In genomic region chr5:41927604-41928003, GRCh38 we compare ENCODE assay signal across 29 cellular contexts.
"Had no signal": no experiment of that assay in that cellular context is flagged by ENCODE, and none has a peak within 500 bp of the region (broad histone marks: within the 10 kb centered on the region; RNA-seq: fewer than 3 reads in every experiment).

No MANE protein-coding gene starts in this region.

- H3K4me3 ChIP-seq: ovary, psoas muscle, right lobe of liver, sigmoid colon, stomach, thoracic aorta, thyroid gland, tibial nerve, upper lobe of left lung, vagina had no signal

- H3K36me3 ChIP-seq: neutrophil, ovary, right lobe of liver, thoracic aorta, vagina had no signal

- H2AFZ ChIP-seq: parathyroid adenoma had no signal

- H3K4me1 ChIP-seq: parathyroid adenoma had no signal

- ATAC-seq: natural killer cell treated with Interleukin-12 subunit alpha and Interleukin-12 subunit beta and Interleukin-15 and Interleukin-18, amount 100 ng/mL, for 72 hours; psoas muscle; right cardiac atrium; right lobe of liver; stimulated activated effector memory CD8-positive, alpha-beta T cell treated with anti-CD3 and anti-CD28 coated beads, Interleukin-12 subunit alpha, Interleukin-12 subunit beta, amount 100 ng/mL, for 72 hours; stimulated activated naive B cell treated with anti-CD40 and anti-IgM and Interleukin-4, amounts not matched to agents 10 μg/mL and 1 μg/mL and 100 μg/mL, for 72 hours had no signal

- H3K27me3 ChIP-seq: neutrophil, ovary, right lobe of liver, sigmoid colon, stomach, thyroid gland, tibial nerve, upper lobe of left lung, vagina had no signal

- FAIRE-seq: small intestine, urothelium cell line had no signal

- H3K9ac ChIP-seq: parathyroid adenoma had no signal

- H3K4me3 Mint-ChIP-seq: nephron progenitor cell; stimulated activated naive B cell treated with anti-CD40 and anti-IgM and Interleukin-4, amounts not matched to agents 10 μg/mL and 1 μg/mL and 100 μg/mL, for 72 hours had no signal

- H3K9me3 ChIP-seq: neutrophil, ovary, psoas muscle, right lobe of liver, sigmoid colon, stomach, thoracic aorta, thyroid gland, tibial nerve, upper lobe of left lung, vagina had no signal

- H3K79me2 ChIP-seq: parathyroid adenoma had no signal

- H3K9me3 Mint-ChIP-seq: natural killer cell treated with Interleukin-12 subunit alpha and Interleukin-12 subunit beta and Interleukin-15 and Interleukin-18, amount 100 ng/mL, for 72 hours; stimulated activated effector memory CD8-positive, alpha-beta T cell treated with anti-CD3 and anti-CD28 coated beads, Interleukin-12 subunit alpha, Interleukin-12 subunit beta, amount 100 ng/mL, for 72 hours; stimulated activated naive B cell treated with anti-CD40 and anti-IgM and Interleukin-4, amounts not matched to agents 10 μg/mL and 1 μg/mL and 100 μg/mL, for 72 hours; stimulated activated naive CD8-positive, alpha-beta T cell treated with anti-CD3 and anti-CD28 coated beads, Interleukin-15, Interleukin-2, amounts not matched to agents 100 ng/mL and 50 ng/mL, for 24 hours had no signal

- H3K27me3 Mint-ChIP-seq: natural killer cell treated with Interleukin-12 subunit alpha and Interleukin-12 subunit beta and Interleukin-15 and Interleukin-18, amount 100 ng/mL, for 72 hours; progenitor cell of endocrine pancreas; stimulated activated naive B cell treated with anti-CD40 and anti-IgM and Interleukin-4, amounts not matched to agents 10 μg/mL and 1 μg/mL and 100 μg/mL, for 72 hours; stimulated activated naive CD8-positive, alpha-beta T cell treated with anti-CD3 and anti-CD28 coated beads, Interleukin-15, Interleukin-2, amounts not matched to agents 100 ng/mL and 50 ng/mL, for 24 hours had no signal

- H3K27ac Mint-ChIP-seq: nephron progenitor cell; progenitor cell of endocrine pancreas; stimulated activated naive B cell treated with anti-CD40 and anti-IgM and Interleukin-4, amounts not matched to agents 10 μg/mL and 1 μg/mL and 100 μg/mL, for 72 hours had no signal

- DNase-seq: nephron progenitor cell; nucleus accumbens; ovary; posterior cingulate gyrus; psoas muscle; right cardiac atrium; right lobe of liver; sigmoid colon; small intestine; stimulated activated CD4-positive, alpha-beta T cell treated with anti-CD3 and anti-CD28 coated beads, Interleukin-15, amount 100 ng/mL, for 24 hours; stimulated activated CD4-positive, alpha-beta T cell treated with anti-CD3 and anti-CD28 coated beads, Interleukin-2, amount 100 ng/mL, for 24 hours; stimulated activated CD4-positive, alpha-beta T cell treated with anti-CD3 and anti-CD28 coated beads, Interleukin-2, amount 100 ng/mL, for 48 hours; stimulated activated CD4-positive, alpha-beta T cell treated with anti-CD3 and anti-CD28 coated beads, Interleukin-4, amount 100 ng/mL, for 24 hours; stimulated activated naive B cell treated with anti-CD40 and anti-IgM and Interleukin-4, amounts not matched to agents 10 μg/mL and 1 μg/mL and 100 μg/mL, for 72 hours; stimulated activated naive CD4-positive, alpha-beta T cell treated with Interleukin-2 at 50 U/mL for 16 hours; stomach; thyroid gland; trophoblast cell; upper lobe of left lung had no signal

- H3K27ac ChIP-seq: neutrophil, ovary, parathyroid adenoma, psoas muscle, right lobe of liver, sigmoid colon, stomach, thoracic aorta, thyroid gland, tibial nerve, upper lobe of left lung, vagina had no signal
